ENCODE assay signal across 18 cellular contexts in the genomic region with DNA sequence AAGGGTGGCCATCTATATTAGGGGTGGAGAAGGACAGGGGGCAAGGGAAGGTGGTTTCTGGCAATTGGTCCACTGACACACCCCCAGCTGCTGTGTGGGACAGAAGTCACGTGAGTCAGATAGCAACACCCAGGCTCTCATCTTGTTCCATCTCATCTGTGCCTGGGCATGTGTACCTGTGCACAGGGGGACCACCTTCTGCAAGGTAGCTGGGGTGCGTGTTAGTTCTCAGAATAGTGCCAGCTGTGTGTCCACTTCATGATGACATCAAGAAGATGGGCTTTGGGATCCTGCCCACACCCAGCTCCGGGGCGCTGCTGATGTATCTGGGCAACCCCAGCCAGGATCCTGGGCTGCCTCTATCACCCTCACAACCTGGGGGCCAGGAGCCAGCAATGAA. TPM values are rescaled to one million over a fixed set of nuclear protein-coding genes. Genes with fewer than 3 reads are reported as not detected.
DNase-seq lines count a peak whose midpoint lies in the region; ATAC-seq and TF ChIP-seq lines count a peak whose summit lies in the region.
"Had no signal": no experiment of that assay in that cellular context is flagged by ENCODE, and none has a peak within 500 bp of the region (broad histone marks: within the 10 kb centered on the region; RNA-seq: fewer than 3 reads in every experiment).

No MANE protein-coding gene starts in this region.

- CTCF ChIA-PET in PC-9 (lab: Charles Lee) = no interaction called here

- peak overlapping the region; percentile 83; the same call in 1 of the 2 replicates for H3K27ac ChIP-seq in PC-9
- peak overlapping the region; percentile 86 for H3K27ac ChIP-seq in epithelial cell of prostate
- H3K27ac ChIP-seq in osteoblast (ENCODE audit: low read depth, low read length) = peak overlapping the region; percentile 26
- peak overlapping the region; percentile 96 for H3K27ac ChIP-seq in thoracic aorta

- H3K27me3 ChIP-seq in PC-9 (ENCODE audit: insufficient read depth, low read depth) = no peaks in the 10 kb centered on the region
- no peaks in the 10 kb centered on the region for H3K27me3 ChIP-seq in osteoblast (ENCODE audit: insufficient read depth, low read length)
- no peaks in the 10 kb centered on the region for H3K27me3 ChIP-seq in thoracic aorta (replicated peaks; ENCODE audit: insufficient read depth)

- no peak overlapping the region for H3K4me3 Mint-ChIP-seq in type B pancreatic cell
- H3K4me3 Mint-ChIP-seq: CD4-positive, CD25-positive, alpha-beta regulatory T cell; H9 had no signal

- no peaks in the 10 kb centered on the region for H3K27me3 Mint-ChIP-seq in type B pancreatic cell

- peaks cover 70% of the 10 kb centered on the region for H3K4me1 ChIP-seq in PC-9 (replicated peaks; ENCODE audit: insufficient read depth)
- peaks cover 25% of the 10 kb centered on the region for H3K4me1 ChIP-seq in osteoblast (ENCODE audit: insufficient read depth, low read length)
- H3K4me1 ChIP-seq in thoracic aorta (ENCODE audit: control insufficient read depth in 1 of 2, low read depth in 2 of 2) = peaks cover 33 to 88% of the 10 kb centered on the region in 2 donors

- H3K4me1 Mint-ChIP-seq in type B pancreatic cell (ENCODE audit: unreplicated experiment) = peaks cover 13% of the 10 kb centered on the region

- peaks cover 10% of the 10 kb centered on the region for H3K9me3 Mint-ChIP-seq in type B pancreatic cell
- H3K9me3 Mint-ChIP-seq: H9 had no signal

- peaks cover 53% of the 10 kb centered on the region for H3F3A ChIP-seq in PC-9 (ENCODE audit: insufficient read depth, low read depth)

- DNase-seq in PC-9 (no peak), epithelial cell of prostate (ENCODE audit: low read depth, low spot score) (no peak), osteoblast (ENCODE audit: insufficient read length, low spot score, missing footprints) (no peak), thoracic aorta (ENCODE audit: low spot score) (no peak), GM19240 (ENCODE audit: insufficient read length, low spot score) (no peak), type B pancreatic cell (ENCODE audit: extremely low spot score, unreplicated experiment) (no peak)
- DNase-seq: CD4-positive, CD25-positive, alpha-beta regulatory T cell; DMS79; H9; MM.1S; NCI-H1105; NCI-H1694 treated with DMSO at 0.1 percent for 48 hours; NCI-H748 treated with DMSO at 0.1 percent for 48 hours; SHP77 had no signal

- H4K20me1 ChIP-seq in PC-9 (ENCODE audit: insufficient read depth) (no peaks in the 10 kb centered on the region), osteoblast (ENCODE audit: insufficient read depth, low read length) (peaks cover 9% of the 10 kb centered on the region)

- no peaks in the 10 kb centered on the region for H3K9me2 ChIP-seq in PC-9 (ENCODE audit: insufficient read depth)

- ATAC-seq in thoracic aorta (ENCODE audit: insufficient number of reproducible peaks, low FRiP score, low read depth) = no peak
- no peak for ATAC-seq in GM18517 (IDR thresholded peaks at IDR 0.05; ENCODE audit: unreplicated experiment)
- ATAC-seq in HG02759 (IDR thresholded peaks at IDR 0.05; ENCODE audit: unreplicated experiment) = no peak
- ATAC-seq: HepG2, Panc1 had no signal

- H3K36me3 Mint-ChIP-seq in type B pancreatic cell = peaks cover 12% of the 10 kb centered on the region
- H3K36me3 Mint-ChIP-seq: CD4-positive, CD25-positive, alpha-beta regulatory T cell had no signal

- H3K79me2 ChIP-seq in PC-9 (ENCODE audit: low read depth) (no peaks in the 10 kb centered on the region), osteoblast (ENCODE audit: insufficient read depth, low read length) (peaks cover 61% of the 10 kb centered on the region)

- TF ChIP-seq CTCF in PC-9 (conservative IDR thresholded peaks at IDR 0.05) (no peak), osteoblast (IDR thresholded peaks at IDR 0.05; ENCODE audit: extremely low read depth, low read depth, low read length) (no peak), thoracic aorta (IDR thresholded peaks at IDR 0.05) (no peak), type B pancreatic cell (conservative IDR thresholded peaks at IDR 0.05) (no peak)

- intact Hi-C loops in PC-9 (cut with micrococcal nuclease; ENCODE audit: unreplicated experiment) = loop anchor here (2.0 kb wide), 1 partner anchor 181 kb away; no protein-coding TSS in a partner anchor

- H2AFZ ChIP-seq in PC-9 (no peak overlapping the region), osteoblast (ENCODE audit: low read length) (no peak overlapping the region)

- no peak overlapping the region for H3K27ac Mint-ChIP-seq in type B pancreatic cell
- H3K27ac Mint-ChIP-seq: H9 had no signal

- H3K36me3 ChIP-seq in PC-9 (ENCODE audit: low read depth) = no peaks in the 10 kb centered on the region
- H3K36me3 ChIP-seq in osteoblast (ENCODE audit: insufficient read depth, low read length) = peaks cover 29% of the 10 kb centered on the region
- peaks cover 6% of the 10 kb centered on the region for H3K36me3 ChIP-seq in thoracic aorta

- POLR2A ChIA-PET in PC-9 (lab: Charles Lee; ENCODE audit: unreplicated experiment) = no interaction called here

- H3K4me2 ChIP-seq in PC-9 (no peak overlapping the region), osteoblast (ENCODE audit: insufficient read depth, low read length) (no peak overlapping the region)

- H3K4me3 ChIP-seq in PC-9 = no peak overlapping the region
- no peak overlapping the region for H3K4me3 ChIP-seq in osteoblast (ENCODE audit: insufficient read depth, low read length)
- no peak overlapping the region for H3K4me3 ChIP-seq in thoracic aorta

- BruUV-seq in PC-9 (replicated peaks; lab: Mats Ljungman, UMichigan) = no TSS peak

- no peaks in the 10 kb centered on the region for H3K9me3 ChIP-seq in PC-9 (ENCODE audit: insufficient read depth, low read depth)
- no peaks in the 10 kb centered on the region for H3K9me3 ChIP-seq in osteoblast (ENCODE audit: low read depth, low read length)
- H3K9me3 ChIP-seq in thoracic aorta = no peaks in the 10 kb centered on the region

RNA-seq across cellular contexts. Expression of gene COL4A2, which starts 38.6 kb away (rescaled TPM):
- total RNA-seq in PC-9 (2021) = 1.1 and 1.2 TPM in 2 replicates
- total RNA-seq in osteoblast = 267 and 291 TPM in 2 replicates
- total RNA-seq in thoracic aorta = 1,000 to 10,000 TPM in 1 of 2 donors, 100 to 1,000 TPM in 1; 999 to 1,135 TPM
- total RNA-seq in type B pancreatic cell (ENCODE audit: low replicate concordance) = 38.6 and 145 TPM in 2 replicates
- total RNA-seq: CD4-positive, CD25-positive, alpha-beta regulatory T cell had no signal

RNA-seq across cellular contexts. Expression of gene COL4A1, which starts 38.7 kb away (rescaled TPM):
- total RNA-seq in PC-9 (2021) = 12.3 and 24.5 TPM in 2 replicates
- 412 and 433 TPM in 2 replicates for total RNA-seq in osteoblast
- 100 to 1,000 TPM; 505 to 852 TPM for total RNA-seq in thoracic aorta
- total RNA-seq in type B pancreatic cell (ENCODE audit: low replicate concordance) = 20.4 and 83.6 TPM in 2 replicates
- total RNA-seq: CD4-positive, CD25-positive, alpha-beta regulatory T cell; HepG2 had no signal

Comparison
In these comparisons a context has a peak if more than half of its experiments do, and no peak if none do; other contexts are left out.
1. H3K27ac ChIP-seq: peak in every context shown above with its lines; median percentile 96 in thoracic aorta; 86 in epithelial cell of prostate; 83 in PC-9; 26 in osteoblast.
2. RNA of gene COL4A2, which starts 38.6 kb away (total RNA-seq): 999 to 1,135 TPM in thoracic aorta, 267 to 291 TPM in osteoblast and 38.6 to 145 TPM in type B pancreatic cell; 1.1 to 1.2 TPM in PC-9; every median in the first group is over 10 times any median in the second.